In the genomic region with DNA sequence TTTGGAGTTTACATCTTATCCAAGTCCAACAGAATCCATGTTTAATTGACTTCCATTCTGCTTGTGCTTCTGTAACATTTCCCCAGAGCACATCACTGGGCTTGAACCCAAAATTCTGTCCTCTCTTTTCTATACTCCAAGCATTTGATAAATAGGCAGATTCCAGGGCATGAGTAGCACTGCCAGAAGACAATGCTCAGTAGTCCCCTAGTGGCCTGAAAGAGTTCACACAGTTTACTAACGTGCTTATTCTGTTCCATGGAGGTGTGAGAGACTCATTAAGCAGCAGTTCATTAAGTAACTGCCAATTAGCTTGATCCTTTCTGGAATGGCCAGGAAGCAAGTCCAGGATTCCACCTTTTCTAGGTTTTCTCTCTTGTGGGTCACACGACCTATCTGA, we compare ENCODE assay signal across 8 cellular contexts. TPM values are rescaled to one million over a fixed set of nuclear protein-coding genes. Genes with fewer than 3 reads are reported as not detected.
DNase-seq lines count a peak whose midpoint lies in the region; ATAC-seq and TF ChIP-seq lines count a peak whose summit lies in the region.
"Had no signal": no experiment of that assay in that cellular context is flagged by ENCODE, and none has a peak within 500 bp of the region (broad histone marks: within the 10 kb centered on the region; RNA-seq: fewer than 3 reads in every experiment).

No MANE protein-coding gene starts in this region.

- no peaks in the 10 kb centered on the region for H3K4me1 ChIP-seq in PC-3 (ENCODE audit: insufficient read depth, low read length)
- no peaks in the 10 kb centered on the region for H3K4me1 ChIP-seq in lower lobe of right lung
- H3K4me1 ChIP-seq: SJCRH30 had no signal

- no peak overlapping the region for H3K4me3 ChIP-seq in PC-3 (ENCODE audit: low read length)
- H3K4me3 ChIP-seq in lower lobe of right lung = no peak overlapping the region
- H3K4me3 ChIP-seq: SJCRH30 had no signal

- H3K79me2 ChIP-seq in PC-3 (ENCODE audit: low read length) = no peaks in the 10 kb centered on the region

- CTCF ChIA-PET in PC-3 (lab: Charles Lee) = no interaction called here

- H4K20me1 ChIP-seq in PC-3 (ENCODE audit: low read length) = no peaks in the 10 kb centered on the region

- peak; percentile 50 for TF ChIP-seq CTCF in PC-3 (conservative IDR thresholded peaks at IDR 0.05; ENCODE audit: low read depth, low read length)
- TF ChIP-seq CTCF in lower lobe of right lung (IDR thresholded peaks at IDR 0.05) = peak; percentile 15

- H3K27me3 ChIP-seq in PC-3 (ENCODE audit: low read length) = no peaks in the 10 kb centered on the region
- no peaks in the 10 kb centered on the region for H3K27me3 ChIP-seq in lower lobe of right lung (ENCODE audit: low read depth)
- H3K27me3 ChIP-seq: SJCRH30 had no signal

- H3K36me3 ChIP-seq in PC-3 (ENCODE audit: low read depth, low read length) (no peaks in the 10 kb centered on the region), lower lobe of right lung (no peaks in the 10 kb centered on the region)
- H3K36me3 ChIP-seq: SJCRH30 had no signal

- POLR2A ChIA-PET in PC-3 (lab: Charles Lee; ENCODE audit: unreplicated experiment) = no interaction called here

- H3K9ac ChIP-seq in PC-3 (ENCODE audit: low read length) = no peak overlapping the region

- H3K9me2 ChIP-seq in PC-3 (replicated peaks; ENCODE audit: low read length) = no peaks in the 10 kb centered on the region

- no peak overlapping the region for H3K4me2 ChIP-seq in PC-3 (ENCODE audit: low read length)

- DNase-seq in PC-3 (peak; percentile 6), lower lobe of right lung (no peak), COR-L47 (lab: John Stamatoyannopoulos, UW) (no peak), NCI-H2107 (lab: John Stamatoyannopoulos, UW) (no peak)
- DNase-seq in activated CD4-positive, alpha-beta T cell treated with anti-CD3 and anti-CD28 coated beads for 1 hour = no peak

- no TSS peak for BruUV-seq in PC-3 (replicated peaks; lab: Mats Ljungman, UMichigan)

- H2AFZ ChIP-seq in PC-3 (ENCODE audit: low read length) = no peak overlapping the region

- no peaks in the 10 kb centered on the region for H3F3A ChIP-seq in PC-3 (ENCODE audit: low read length, unreplicated experiment)

- H3K27ac ChIP-seq in PC-3 (ENCODE audit: low read length) (no peak overlapping the region), lower lobe of right lung (no peak overlapping the region)
- H3K27ac ChIP-seq: SJCRH30 had no signal

- intact Hi-C loops in PC-3 (cut with micrococcal nuclease) (no loop called here), lower lobe of right lung (cut with DNase I) (no loop called here)

- H3K9me3 ChIP-seq in PC-3 (ENCODE audit: low read length) (peaks cover 12% of the 10 kb centered on the region; the same call in 1 of the 2 replicates), lower lobe of right lung (no peaks in the 10 kb centered on the region)
- H3K9me3 ChIP-seq: SJCRH30 had no signal

- peak; percentile 76 for ATAC-seq in GM19023 (IDR thresholded peaks at IDR 0.05; ENCODE audit: unreplicated experiment)
- ATAC-seq in HG02943 (IDR thresholded peaks at IDR 0.05; ENCODE audit: low read depth, unreplicated experiment) = peak; percentile 87
- ATAC-seq in PC-3 = no peak
- ATAC-seq in lower lobe of right lung = no peak

RNA-seq across cellular contexts. Expression of a gene that starts 9.4 kb away (rescaled TPM):
- 0.17 TPM in 1 of 2 replicates, not detected in the other for total RNA-seq in PC-3 (2014; rRNA removed)
- total RNA-seq in lower lobe of right lung = not detected
- total RNA-seq: SJCRH30 had no signal

Comparison
In these comparisons a context has a peak if more than half of its experiments do, and no peak if none do; other contexts are left out.
1. ATAC-seq: peak in GM19023 (single experiment) and HG02943 (single experiment); none in PC-3 (single experiment) and lower lobe of right lung (0 of 2).